ENCODE assay signal across 14 cellular contexts in genomic region chr9:95297316-95297715, GRCh38.
"Had no signal": no experiment of that assay in that cellular context is flagged by ENCODE, and none has a peak within 500 bp of the region (broad histone marks: within the 10 kb centered on the region; RNA-seq: fewer than 3 reads in every experiment).

No MANE protein-coding gene starts in this region.

- H3K36me3 ChIP-seq: gastrocnemius medialis, left lung, pancreas, sigmoid colon, tibial artery had no signal

- H3K4me1 ChIP-seq: gastrocnemius medialis, left lung, pancreas, sigmoid colon, tibial artery had no signal

- ATAC-seq: gastrocnemius medialis, pancreas had no signal

- DNase-seq: activated CD4-positive, CD25-positive, alpha-beta regulatory T cell treated with anti-CD3 and anti-CD28 coated beads, Interleukin-2, amount 50 U/mL, for 72 hours; dorsolateral prefrontal cortex; gastrocnemius medialis; head of caudate nucleus; kidney; left lung; naive B cell; pancreas; sigmoid colon; stimulated activated naive CD4-positive, alpha-beta T cell treated with Interleukin-2 at 50 U/mL for 16 hours; substantia nigra; SW 1271; tibial artery had no signal

- H3K4me3 ChIP-seq: dorsolateral prefrontal cortex, gastrocnemius medialis, left lung, pancreas, sigmoid colon, tibial artery had no signal

- H3K27ac ChIP-seq: dorsolateral prefrontal cortex, gastrocnemius medialis, left lung, pancreas, sigmoid colon, tibial artery, VCaP had no signal

- H3K27me3 ChIP-seq: dorsolateral prefrontal cortex, gastrocnemius medialis, left lung, pancreas, sigmoid colon, tibial artery had no signal

- H3K9me3 ChIP-seq: gastrocnemius medialis, left lung, pancreas, sigmoid colon, tibial artery had no signal
